ENCODE assay signal across 1 cellular context in genomic region chr16:3431779-3432219, GRCh38.
TF ChIP-seq lines count a peak whose summit lies in the region.

No MANE protein-coding gene starts in this region.

TF ChIP-seq in K562, 482 proteins besides CTCF, POLR2A, EP300 and RAD21 (continues in another document):
- TF ChIP-seq TSC22D4 (tag; IDR thresholded peaks at IDR 0.05) (no peak), ZNF507 (tag; conservative IDR thresholded peaks at IDR 0.05) (no peak), GTF2A2 (tag; IDR thresholded peaks at IDR 0.05) (no peak), MAFG (tag; conservative IDR thresholded peaks at IDR 0.05) (no peak), KDM4B (IDR thresholded peaks at IDR 0.05; ENCODE audit: borderline replicate concordance in 2 of 2, low read depth in 1 of 2) (no peak), RCOR1 (IDR thresholded peaks at IDR 0.05; ENCODE audit: borderline replicate concordance in 1 of 2, low read depth in 2 of 2, low read length in 2 of 2) (no peak), EHMT2 (IDR thresholded peaks at IDR 0.05) (peak; percentile 89), NR2C1 (IDR thresholded peaks at IDR 0.05) (peak; percentile 63; the same call in 1 of the 2 replicates), NR2C1 (tag; IDR thresholded peaks at IDR 0.05) (no peak), POLR2G (IDR thresholded peaks at IDR 0.05; ENCODE audit: low read depth, low read length) (0 out of 2 replicates have a peak, but pooled peaks have one; percentile 35), ZNF592 (IDR thresholded peaks at IDR 0.05) (no peak), CREM (IDR thresholded peaks at IDR 0.05; ENCODE audit: low read depth) (0 out of 2 replicates have a peak, but pooled peaks have one; percentile 27), ZNF217 (CRISPR knock-in tag; IDR thresholded peaks at IDR 0.05) (no peak), ZBTB40 (IDR thresholded peaks at IDR 0.05) (peak; percentile 95), ZBTB40 (CRISPR knock-in tag; IDR thresholded peaks at IDR 0.05) (no peak), L3MBTL2 (IDR thresholded peaks at IDR 0.05) (peak; percentile 32; the same call in 1 of the 2 replicates), HCFC1 (IDR thresholded peaks at IDR 0.05; ENCODE audit: low read depth, low read length) (0 out of 2 replicates have a peak, but pooled peaks have one; percentile 7), GABPB1 (CRISPR knock-in tag; IDR thresholded peaks at IDR 0.05) (peak; percentile 93), E2F6 (IDR thresholded peaks at IDR 0.05; ENCODE audit: borderline replicate concordance in 1 of 2, extremely low read depth in 1 of 2, insufficient read depth in 1 of 2, insufficient read length in 1 of 2, low read depth in 1 of 2, low read length in 1 of 2, poor library complexity in 1 of 2, severe bottlenecking in 1 of 2) (peak in 1 of 2 experiments; percentile 21), ETV1 (tag; conservative IDR thresholded peaks at IDR 0.05; ENCODE audit: low read depth) (peak; percentile 66), ZNF707 (CRISPR knock-in tag; conservative IDR thresholded peaks at IDR 0.05) (no peak), CXXC5 (CRISPR knock-in tag; IDR thresholded peaks at IDR 0.05) (0 out of 2 replicates have a peak, but pooled peaks have one; percentile 26), NFE2L1 (tag; IDR thresholded peaks at IDR 0.05; ENCODE audit: borderline replicate concordance, low read depth) (no peak), NR4A1 (CRISPR knock-in tag; IDR thresholded peaks at IDR 0.05) (no peak), NR4A1 (tag; IDR thresholded peaks at IDR 0.05) (no peak), NR2C2 (CRISPR knock-in tag; IDR thresholded peaks at IDR 0.05) (no peak), NR2C2 (tag; IDR thresholded peaks at IDR 0.05) (peak; percentile 55; the same call in 1 of the 2 replicates), CBX1 (IDR thresholded peaks at IDR 0.05; ENCODE audit: low read depth) (0 out of 2 replicates have a peak, but pooled peaks have one; percentile 69), NRF1 (conservative IDR thresholded peaks at IDR 0.05 in 1 of 2, IDR thresholded peaks at IDR 0.05 in 1 of 2) (peak; percentile 81 to 87), MEIS2 (IDR thresholded peaks at IDR 0.05; ENCODE audit: partially characterized antibody) (peak; percentile 13), SRSF1 (IDR thresholded peaks at IDR 0.05; ENCODE audit: low read depth, low read length) (peak; percentile 57; the same call in 1 of the 2 replicates), ETV5 (CRISPR knock-in tag; IDR thresholded peaks at IDR 0.05; ENCODE audit: low read depth) (peak; percentile 46; the same call in 1 of the 2 replicates), MAX (CRISPR knock-in tag; IDR thresholded peaks at IDR 0.05) (0 out of 2 replicates have a peak, but pooled peaks have one; percentile 32), ZNF384 (IDR thresholded peaks at IDR 0.05; ENCODE audit: low read depth, low read length) (no peak)
